In genomic region chr2:28004086-28004485, GRCh38 we compare ENCODE assay signal across 1 cellular context.
TF ChIP-seq lines count a peak whose summit lies in the region.

No MANE protein-coding gene starts in this region.

TF ChIP-seq in HepG2, 621 proteins besides CTCF, POLR2A, EP300 and RAD21 (continued from another document):
- TF ChIP-seq RERE (CRISPR knock-in tag; IDR thresholded peaks at IDR 0.05; ENCODE audit: low read depth): no peak
- TF ChIP-seq MAFK (conservative IDR thresholded peaks at IDR 0.05 in 1 of 2, IDR thresholded peaks at IDR 0.05 in 1 of 2; ENCODE audit: low read length in 2 of 2): peak; percentile 27 to 45; a peak in 2 of 4 replicates
- peak; percentile 35; the same call in 1 of the 2 replicates for TF ChIP-seq MAFF (IDR thresholded peaks at IDR 0.05; ENCODE audit: low read depth, low read length)
TF ChIP-seq in HepG2: peak in this region for 2.
